In the genomic region with DNA sequence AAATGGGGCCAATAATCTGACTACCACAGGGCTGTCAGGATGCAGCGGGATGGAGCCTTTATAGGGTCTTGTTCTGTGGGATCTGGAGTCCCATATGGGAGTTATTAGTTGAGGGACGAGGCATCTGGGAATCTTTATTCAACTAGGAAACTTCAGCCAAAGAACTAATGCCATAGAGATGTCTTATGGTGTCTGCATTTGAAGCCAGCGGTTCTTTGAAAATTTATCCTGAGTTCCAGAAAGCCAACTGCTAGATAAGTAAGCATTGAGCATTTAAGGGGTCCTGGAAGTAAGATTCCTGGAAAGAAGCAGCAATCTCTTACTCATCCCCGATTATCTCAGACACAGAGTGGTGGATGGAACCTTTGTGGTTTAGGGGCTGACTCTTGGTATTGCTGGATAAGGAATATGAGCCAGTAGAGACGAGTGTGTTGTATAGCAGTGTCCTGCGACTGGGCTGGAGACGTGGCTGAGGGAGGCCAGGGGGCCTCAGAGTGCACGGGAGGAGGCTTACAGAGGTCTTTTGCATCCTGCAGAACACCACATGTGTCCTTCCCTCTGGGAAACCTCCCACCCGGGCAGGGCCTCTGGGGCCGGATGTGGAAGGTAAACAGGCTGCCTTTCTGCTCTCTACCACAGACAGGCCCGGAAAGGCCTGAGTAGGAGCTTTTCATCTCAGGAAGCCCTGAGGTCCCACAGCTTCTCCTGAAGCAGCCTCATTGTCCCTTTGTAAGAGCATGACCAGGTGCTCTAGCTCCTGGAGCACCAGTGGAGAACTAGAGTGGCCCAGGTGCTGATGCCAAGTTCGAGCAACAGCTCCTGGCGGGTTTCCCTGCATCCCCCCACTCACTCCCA, we compare ENCODE assay signal across 8 cellular contexts. TPM values are rescaled to one million over a fixed set of nuclear protein-coding genes. Genes with fewer than 3 reads are reported as not detected.
A peak's percentile ranks its signal among the peaks of the same experiment; 100 is the strongest.
DNase-seq lines count a peak whose midpoint lies in the region; ATAC-seq and TF ChIP-seq lines count a peak whose summit lies in the region.

No MANE protein-coding gene starts in this region.

- peak overlapping the region; percentile 81 for H3K27ac Mint-ChIP-seq in HFFc6
- H3K27ac Mint-ChIP-seq in activated T-helper 17 cell treated with anti-CD3 and anti-CD28 coated beads, Interleukin-2, amount 50 U/mL, for 72 hours, result peak overlapping the region; percentile 67
- H3K27ac Mint-ChIP-seq in activated CD4-positive, alpha-beta T cell treated with anti-CD3 and anti-CD28 coated beads, Interleukin-2, amount 10 ng/mL, durations not matched to agents 24 days and 14 days, result no peak overlapping the region

- no peaks in the 10 kb centered on the region for H3K9me3 Mint-ChIP-seq in HFFc6
- H3K9me3 Mint-ChIP-seq in activated T-helper 17 cell treated with anti-CD3 and anti-CD28 coated beads, Interleukin-2, amount 50 U/mL, for 72 hours, result no peaks in the 10 kb centered on the region
- H3K9me3 Mint-ChIP-seq in activated CD4-positive, alpha-beta T cell treated with anti-CD3 and anti-CD28 coated beads, Interleukin-2, amount 10 ng/mL, durations not matched to agents 24 days and 14 days, result no peaks in the 10 kb centered on the region

- no peaks in the 10 kb centered on the region for H3K27me3 ChIP-seq in right cardiac atrium (ENCODE audit: control insufficient read depth, insufficient read depth)
- no peaks in the 10 kb centered on the region for H3K27me3 ChIP-seq in subcutaneous abdominal adipose tissue (ENCODE audit: control insufficient read depth in 5 of 5, insufficient read depth in 4 of 5, low read length in 5 of 5)

- H3K4me3 Mint-ChIP-seq in HFFc6, result peak overlapping the region; percentile 54
- peak overlapping the region; percentile 32 for H3K4me3 Mint-ChIP-seq in activated T-helper 17 cell treated with anti-CD3 and anti-CD28 coated beads, Interleukin-2, amount 50 U/mL, for 72 hours
- H3K4me3 Mint-ChIP-seq in activated CD4-positive, alpha-beta T cell treated with anti-CD3 and anti-CD28 coated beads, Interleukin-2, amount 10 ng/mL, durations not matched to agents 24 days and 14 days, result no peak overlapping the region

- H3K4me3 ChIP-seq in right cardiac atrium (ENCODE audit: low read length) (no peak overlapping the region), subcutaneous abdominal adipose tissue (ENCODE audit: low read depth in 1 of 5, low read length in 5 of 5) (peak overlapping the region in 1 of 5 donors; percentile 5)

- ATAC-seq in activated T-helper 17 cell treated with anti-CD3 and anti-CD28 coated beads, Interleukin-2, amount 50 U/mL, for 72 hours (replicated peaks), result peak; percentile 27
- ATAC-seq in right cardiac atrium (peak in 1 of 2 donors; percentile 44), GM18873 (IDR thresholded peaks at IDR 0.05; ENCODE audit: low FRiP score, unreplicated experiment) (no peak)

- intact Hi-C loops in right cardiac atrium (cut with DNase I), result no loop called here
- intact Hi-C loops in activated CD4-positive, alpha-beta T cell treated with anti-CD3 and anti-CD28 coated beads, Interleukin-2, amount 10 ng/mL, durations not matched to agents 24 days and 14 days (cut with micrococcal nuclease), result loop anchor here (1.0 kb wide), 1 partner anchor 8 kb away; no protein-coding TSS in a partner anchor

- peak overlapping the region in 2 of 5 donors; percentile 12 to 35 for H3K9ac ChIP-seq in subcutaneous abdominal adipose tissue (ENCODE audit: low read length in 5 of 5)

- H3K36me3 Mint-ChIP-seq in HFFc6 (ENCODE audit: low read depth), result peaks cover 43% of the 10 kb centered on the region
- H3K36me3 Mint-ChIP-seq in activated T-helper 17 cell treated with anti-CD3 and anti-CD28 coated beads, Interleukin-2, amount 50 U/mL, for 72 hours (ENCODE audit: low read depth), result peaks cover 30% of the 10 kb centered on the region
- peaks cover 18% of the 10 kb centered on the region for H3K36me3 Mint-ChIP-seq in activated CD4-positive, alpha-beta T cell treated with anti-CD3 and anti-CD28 coated beads, Interleukin-2, amount 10 ng/mL, durations not matched to agents 24 days and 14 days (ENCODE audit: low read depth)

- H3K27me3 Mint-ChIP-seq in HFFc6 (ENCODE audit: insufficient read depth), result peaks cover 7% of the 10 kb centered on the region; the same call in 1 of the 2 replicates
- H3K27me3 Mint-ChIP-seq in activated T-helper 17 cell treated with anti-CD3 and anti-CD28 coated beads, Interleukin-2, amount 50 U/mL, for 72 hours, result no peaks in the 10 kb centered on the region
- no peaks in the 10 kb centered on the region for H3K27me3 Mint-ChIP-seq in activated CD4-positive, alpha-beta T cell treated with anti-CD3 and anti-CD28 coated beads, Interleukin-2, amount 10 ng/mL, durations not matched to agents 24 days and 14 days

- TF ChIP-seq CTCF in HFFc6 (IDR thresholded peaks at IDR 0.05), result no peak

- no peaks in the 10 kb centered on the region for H3K9me3 ChIP-seq in right cardiac atrium (ENCODE audit: control insufficient read depth, low read length)
- H3K9me3 ChIP-seq in subcutaneous abdominal adipose tissue (ENCODE audit: control insufficient read depth in 5 of 5, low read length in 5 of 5), result no peaks in the 10 kb centered on the region

- DNase-seq in HFFc6 (peak; percentile 62), right cardiac atrium (peak in 1 of 3 donors; percentile 62), NCI-H187 (lab: John Stamatoyannopoulos, UW) (no peak)
- DNase-seq in stimulated activated naive CD4-positive, alpha-beta T cell (lab: John Stamatoyannopoulos, UW), result no peak
- no peak for DNase-seq in activated CD4-positive, alpha-beta T cell treated with anti-CD3 and anti-CD28 coated beads, Interleukin-2, amount 10 ng/mL, durations not matched to agents 24 days and 14 days

- H3K4me1 ChIP-seq in right cardiac atrium (ENCODE audit: control insufficient read depth, insufficient read depth, low read length) (peaks cover 44% of the 10 kb centered on the region), subcutaneous abdominal adipose tissue (ENCODE audit: control insufficient read depth in 5 of 5, insufficient read depth in 5 of 5, low read length in 5 of 5) (peaks cover 6 to 76% (median 48%) of the 10 kb centered on the region in 5 donors)

- H3K27ac ChIP-seq in right cardiac atrium (ENCODE audit: low read length) (peak overlapping the region; percentile 99), subcutaneous abdominal adipose tissue (ENCODE audit: low read depth, low read length) (peak overlapping the region; percentile 57)

- WGBS in right cardiac atrium, result 36% methylated on average over 13 of the region's 13 CpGs

- peaks cover 0 to 13% (median 4%) of the 10 kb centered on the region in 5 donors for H3K36me3 ChIP-seq in subcutaneous abdominal adipose tissue (ENCODE audit: control insufficient read depth in 5 of 5, insufficient read depth in 5 of 5, low read length in 5 of 5)

- peaks cover 84% of the 10 kb centered on the region for H3K4me1 Mint-ChIP-seq in HFFc6 (ENCODE audit: low read depth)
- peaks cover 58% of the 10 kb centered on the region for H3K4me1 Mint-ChIP-seq in activated T-helper 17 cell treated with anti-CD3 and anti-CD28 coated beads, Interleukin-2, amount 50 U/mL, for 72 hours
- H3K4me1 Mint-ChIP-seq in activated CD4-positive, alpha-beta T cell treated with anti-CD3 and anti-CD28 coated beads, Interleukin-2, amount 10 ng/mL, durations not matched to agents 24 days and 14 days, result peaks cover 66% of the 10 kb centered on the region

RNA-seq across cellular contexts. Expression of a gene that starts 28.8 kb away (rescaled TPM):
- 1,000 to 10,000 TPM in 5 of 6 experiments, 100 to 1,000 TPM in 1; 972 to 1,299 (median 1,250) TPM for total RNA-seq in HFFc6 (2021; fragmentation: NEBNext Ultra II Directional; extraction: Animal tissue kit (Norgen Biotek cat#: 25700))
- total RNA-seq in activated T-helper 17 cell treated with anti-CD3 and anti-CD28 coated beads, Interleukin-2, amount 50 U/mL, for 72 hours, result 100 to 1,000 TPM; 312 to 393 TPM
- 100 to 1,000 TPM; 116 to 226 (median 122) TPM for total RNA-seq in right cardiac atrium
- polyA plus RNA-seq in right cardiac atrium, result 87.4 TPM
- 243 and 257 TPM in 2 replicates for total RNA-seq in activated CD4-positive, alpha-beta T cell treated with anti-CD3 and anti-CD28 coated beads, Interleukin-2, amount 10 ng/mL, durations not matched to agents 24 days and 14 days

RNA-seq across cellular contexts. Expression of a gene that starts 57.3 kb away (rescaled TPM):
- 100 to 1,000 TPM; 227 to 241 (median 238) TPM for total RNA-seq in HFFc6 (2021; fragmentation: NEBNext Ultra II Directional; extraction: Animal tissue kit (Norgen Biotek cat#: 25700))
- total RNA-seq in activated T-helper 17 cell treated with anti-CD3 and anti-CD28 coated beads, Interleukin-2, amount 50 U/mL, for 72 hours, result 100 to 1,000 TPM; 172 to 301 TPM
- total RNA-seq in right cardiac atrium, result 100 to 1,000 TPM; 477 to 576 (median 534) TPM
- 829 TPM for polyA plus RNA-seq in right cardiac atrium
- total RNA-seq in activated CD4-positive, alpha-beta T cell treated with anti-CD3 and anti-CD28 coated beads, Interleukin-2, amount 10 ng/mL, durations not matched to agents 24 days and 14 days, result 321 and 322 TPM in 2 replicates

RNA-seq across cellular contexts. Expression of a gene that starts 58.5 kb away (rescaled TPM):
- under 1 TPM in 3 of 6 experiments, not detected in 3; 0.27 to 0.74 (median 0.28) TPM for total RNA-seq in HFFc6 (2021; fragmentation: NEBNext Ultra II Directional; extraction: Animal tissue kit (Norgen Biotek cat#: 25700))
- total RNA-seq in activated T-helper 17 cell treated with anti-CD3 and anti-CD28 coated beads, Interleukin-2, amount 50 U/mL, for 72 hours, result 100 to 1,000 TPM; 310 to 354 TPM
- total RNA-seq in right cardiac atrium, result 1 to 10 TPM; 1.0 to 4.4 (median 3.0) TPM
- 0.88 TPM for polyA plus RNA-seq in right cardiac atrium
- 156 and 172 TPM in 2 replicates for total RNA-seq in activated CD4-positive, alpha-beta T cell treated with anti-CD3 and anti-CD28 coated beads, Interleukin-2, amount 10 ng/mL, durations not matched to agents 24 days and 14 days

Comparison
In these comparisons a context has a peak if more than half of its experiments do, and no peak if none do; other contexts are left out.
1. RNA of a gene that starts 58.5 kb away (total RNA-seq): 310 to 354 TPM in activated T-helper 17 cell treated with anti-CD3 and anti-CD28 coated beads, Interleukin-2, amount 50 U/mL, for 72 hours and 156 to 172 TPM in activated CD4-positive, alpha-beta T cell treated with anti-CD3 and anti-CD28 coated beads, Interleukin-2, amount 10 ng/mL, durations not matched to agents 24 days and 14 days; 1.0 to 4.4 TPM in right cardiac atrium and 0.27 to 0.74 TPM in HFFc6; every median in the first group is over 10 times any median in the second.